Comparison of ENCODE assay signal across 1 cellular context in genomic region chr12:69991683-69992297, GRCh38.
TF ChIP-seq lines count a peak whose summit lies in the region.

No MANE protein-coding gene starts in this region.

TF ChIP-seq in H1, 55 proteins besides CTCF, POLR2A, EP300 and RAD21 (continued from another document):
- TF ChIP-seq, protein P1, sequence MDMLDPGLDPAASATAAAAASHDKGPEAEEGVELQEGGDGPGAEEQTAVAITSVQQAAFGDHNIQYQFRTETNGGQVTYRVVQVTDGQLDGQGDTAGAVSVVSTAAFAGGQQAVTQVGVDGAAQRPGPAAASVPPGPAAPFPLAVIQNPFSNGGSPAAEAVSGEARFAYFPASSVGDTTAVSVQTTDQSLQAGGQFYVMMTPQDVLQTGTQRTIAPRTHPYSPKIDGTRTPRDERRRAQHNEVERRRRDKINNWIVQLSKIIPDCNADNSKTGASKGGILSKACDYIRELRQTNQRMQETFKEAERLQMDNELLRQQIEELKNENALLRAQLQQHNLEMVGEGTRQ (IDR thresholded peaks at IDR 0.05; ENCODE audit: low read length): no peak
- TF ChIP-seq TBP (IDR thresholded peaks at IDR 0.05; ENCODE audit: low read depth, low read length): no peak
- TF ChIP-seq CEBPB (IDR thresholded peaks at IDR 0.05; ENCODE audit: low read depth, low read length): no peak
- no peak for TF ChIP-seq SP2 (IDR thresholded peaks at IDR 0.05; ENCODE audit: low read length)
- TF ChIP-seq SRF (IDR thresholded peaks at IDR 0.05; ENCODE audit: low read depth, low read length): no peak
- TF ChIP-seq RNF2 (IDR thresholded peaks at IDR 0.05; ENCODE audit: borderline replicate concordance, low read depth, low read length, missing control alignments, poor library complexity, severe bottlenecking): no peak
- TF ChIP-seq, protein P2, sequence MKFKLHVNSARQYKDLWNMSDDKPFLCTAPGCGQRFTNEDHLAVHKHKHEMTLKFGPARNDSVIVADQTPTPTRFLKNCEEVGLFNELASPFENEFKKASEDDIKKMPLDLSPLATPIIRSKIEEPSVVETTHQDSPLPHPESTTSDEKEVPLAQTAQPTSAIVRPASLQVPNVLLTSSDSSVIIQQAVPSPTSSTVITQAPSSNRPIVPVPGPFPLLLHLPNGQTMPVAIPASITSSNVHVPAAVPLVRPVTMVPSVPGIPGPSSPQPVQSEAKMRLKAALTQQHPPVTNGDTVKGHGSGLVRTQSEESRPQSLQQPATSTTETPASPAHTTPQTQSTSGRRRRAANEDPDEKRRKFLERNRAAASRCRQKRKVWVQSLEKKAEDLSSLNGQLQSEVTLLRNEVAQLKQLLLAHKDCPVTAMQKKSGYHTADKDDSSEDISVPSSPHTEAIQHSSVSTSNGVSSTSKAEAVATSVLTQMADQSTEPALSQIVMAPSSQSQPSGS (IDR thresholded peaks at IDR 0.05; ENCODE audit: low read length): no peak
- no peak for TF ChIP-seq KDM5A (IDR thresholded peaks at IDR 0.05; ENCODE audit: low read length)
- TF ChIP-seq POLR2AphosphoS5 (IDR thresholded peaks at IDR 0.05; ENCODE audit: low read depth, low read length): no peak
- no peak for TF ChIP-seq CHD1 (IDR thresholded peaks at IDR 0.05; ENCODE audit: low read depth, low read length)
- no peak for TF ChIP-seq TAF1 (IDR thresholded peaks at IDR 0.05; ENCODE audit: low read depth, low read length)
- TF ChIP-seq FOSL1 (IDR thresholded peaks at IDR 0.05; ENCODE audit: insufficient read depth, low read depth, low read length): no peak
